Comparison of ENCODE assay signal across 24 cellular contexts in genomic region chr9:107059215-107059614, GRCh38.
DNase-seq lines count a peak whose midpoint lies in the region; TF ChIP-seq lines count a peak whose summit lies in the region.
"Had no signal": no experiment of that assay in that cellular context is flagged by ENCODE, and none has a peak within 500 bp of the region (broad histone marks: within the 10 kb centered on the region; RNA-seq: fewer than 3 reads in every experiment).

No MANE protein-coding gene starts in this region.

- TF ChIP-seq POLR2A in esophagus muscularis mucosa (IDR thresholded peaks at IDR 0.05; ENCODE audit: low read depth) (no peak), tibial nerve (IDR thresholded peaks at IDR 0.05) (no peak)

- peak overlapping the region; percentile 59 for H3K27ac Mint-ChIP-seq in dendritic cell treated with granulocyte-macrophage colony-stimulating factor and Interleukin-4, amounts not matched to agents 40 ng/mL and 50 ng/mL, for 4 days
- peak overlapping the region; percentile 94 for H3K27ac Mint-ChIP-seq in neural progenitor cell
- H3K27ac Mint-ChIP-seq: CD4-positive, alpha-beta memory T cell had no signal

- peaks cover 8% of the 10 kb centered on the region for H3K9me3 Mint-ChIP-seq in dendritic cell treated with granulocyte-macrophage colony-stimulating factor and Interleukin-4, amounts not matched to agents 40 ng/mL and 50 ng/mL, for 4 days
- H3K9me3 Mint-ChIP-seq in neural progenitor cell, result peaks cover 2% of the 10 kb centered on the region

- peaks cover 8% of the 10 kb centered on the region for H3K27me3 Mint-ChIP-seq in dendritic cell treated with granulocyte-macrophage colony-stimulating factor and Interleukin-4, amounts not matched to agents 40 ng/mL and 50 ng/mL, for 4 days
- H3K27me3 Mint-ChIP-seq in neural progenitor cell (ENCODE audit: insufficient read depth, low read depth), result peaks cover 4% of the 10 kb centered on the region

- H3K4me1 Mint-ChIP-seq in dendritic cell treated with granulocyte-macrophage colony-stimulating factor and Interleukin-4, amounts not matched to agents 40 ng/mL and 50 ng/mL, for 4 days (ENCODE audit: low read depth), result peaks cover 27% of the 10 kb centered on the region
- peaks cover 23% of the 10 kb centered on the region for H3K4me1 Mint-ChIP-seq in neural progenitor cell
- H3K4me1 Mint-ChIP-seq: CD4-positive, alpha-beta memory T cell had no signal

- no peaks in the 10 kb centered on the region for H4K20me1 ChIP-seq in neural progenitor cell (ENCODE audit: low read depth)
- H4K20me1 ChIP-seq: BLaER1 had no signal

- no peak overlapping the region for H3K4me2 ChIP-seq in neural progenitor cell

- H3K4me3 ChIP-seq in neural progenitor cell (no peak overlapping the region), esophagus muscularis mucosa (no peak overlapping the region), tibial nerve (no peak overlapping the region)
- H3K4me3 ChIP-seq: BLaER1, GM12878, GM23248, SK-N-MC had no signal

- H3K4me1 ChIP-seq in neural progenitor cell (peaks cover 21% of the 10 kb centered on the region), esophagus muscularis mucosa (peaks cover 0 to 3% (median 0%) of the 10 kb centered on the region in 4 donors), tibial nerve (no peaks in the 10 kb centered on the region)
- H3K4me1 ChIP-seq: Caco-2 had no signal

- H3K27me3 ChIP-seq in neural progenitor cell (no peaks in the 10 kb centered on the region), esophagus muscularis mucosa (no peaks in the 10 kb centered on the region), tibial nerve (no peaks in the 10 kb centered on the region)
- H3K27me3 ChIP-seq: BLaER1 had no signal

- no peak for TF ChIP-seq CTCF in neural progenitor cell (IDR thresholded peaks at IDR 0.05)
- TF ChIP-seq CTCF in esophagus muscularis mucosa (IDR thresholded peaks at IDR 0.05), result no peak
- no peak for TF ChIP-seq CTCF in tibial nerve (IDR thresholded peaks at IDR 0.05)

- 81% methylated on average over 2 of the region's 2 CpGs for WGBS in esophagus muscularis mucosa
- 58 to 71% methylated on average over 2 of the region's 2 CpGs for WGBS in tibial nerve, 2 donors

- H3K36me3 Mint-ChIP-seq in dendritic cell treated with granulocyte-macrophage colony-stimulating factor and Interleukin-4, amounts not matched to agents 40 ng/mL and 50 ng/mL, for 4 days (ENCODE audit: low read depth), result no peaks in the 10 kb centered on the region
- H3K36me3 Mint-ChIP-seq in neural progenitor cell, result no peaks in the 10 kb centered on the region
- H3K36me3 Mint-ChIP-seq: CD4-positive, alpha-beta memory T cell had no signal

- H2AFZ ChIP-seq in neural progenitor cell (replicated peaks), result peak overlapping the region; percentile 80
- H2AFZ ChIP-seq: GM23248 had no signal

- intact Hi-C loops in dendritic cell treated with granulocyte-macrophage colony-stimulating factor and Interleukin-4, amounts not matched to agents 40 ng/mL and 50 ng/mL, for 4 days (cut with micrococcal nuclease), result no loop called here
- intact Hi-C loops in esophagus muscularis mucosa (cut with DNase I), result no loop called here

- no peak overlapping the region for H3K4me3 Mint-ChIP-seq in dendritic cell treated with granulocyte-macrophage colony-stimulating factor and Interleukin-4, amounts not matched to agents 40 ng/mL and 50 ng/mL, for 4 days
- H3K4me3 Mint-ChIP-seq in neural progenitor cell, result no peak overlapping the region
- H3K4me3 Mint-ChIP-seq: CD4-positive, alpha-beta memory T cell had no signal

- H3K9ac ChIP-seq in neural progenitor cell, result no peak overlapping the region
- H3K9ac ChIP-seq: BLaER1, GM23248 had no signal

- no peaks in the 10 kb centered on the region for H3K79me2 ChIP-seq in neural progenitor cell (ENCODE audit: low read depth)

- no peak for TF ChIP-seq EP300 in esophagus muscularis mucosa (IDR thresholded peaks at IDR 0.05)
- no peak for TF ChIP-seq EP300 in tibial nerve (IDR thresholded peaks at IDR 0.05)

- H3K27ac ChIP-seq in neural progenitor cell (peak overlapping the region; percentile 30), esophagus muscularis mucosa (replicated peaks in 1 of 4) (no peak overlapping the region), tibial nerve (no peak overlapping the region)
- H3K27ac ChIP-seq: 22Rv1, BLaER1, GM23248, RWPE1, SK-N-MC had no signal

- DNase-seq in NCI-H82 (lab: John Stamatoyannopoulos, UW) (peak; percentile 22), NCI-H82 treated with DMSO at 0.1 percent for 48 hours (lab: John Stamatoyannopoulos, UW; ENCODE audit: unreplicated experiment) (no peak), neural progenitor cell (ENCODE audit: low spot score) (peak; percentile 46), esophagus muscularis mucosa (ENCODE audit: extremely low spot score) (no peak), amygdala (lab: John Stamatoyannopoulos, UW) (no peak), tibial nerve (ENCODE audit: low spot score in 2 of 2) (no peak)
- no peak for DNase-seq in activated effector memory CD4-positive, alpha-beta T cell treated with Interleukin-2 at 50 U/mL for 16 hours
- DNase-seq: ACHN; Caco-2; CD4-positive, alpha-beta memory T cell; DMS 273 treated with DMSO at 0.1 percent for 48 hours; DMS79 treated with DMSO at 0.1 percent for 48 hours; GM23248; NCI-H1694; NCI-H2081; NCI-H2171 treated with DMSO at 0.1 percent for 48 hours; NK-92 treated with Interleukin-12 subunit alpha and Interleukin-12 subunit beta, amount 100 ng/mL, for 24 hours; SHP77 treated with DMSO at 0.1 percent for 48 hours had no signal

- H3K9me3 ChIP-seq in neural progenitor cell (ENCODE audit: low read depth) (no peaks in the 10 kb centered on the region), esophagus muscularis mucosa (peaks cover 0 to 6% (median 0%) of the 10 kb centered on the region in 4 donors), tibial nerve (no peaks in the 10 kb centered on the region)
- H3K9me3 ChIP-seq: Caco-2 had no signal

- H3K36me3 ChIP-seq in neural progenitor cell, result no peaks in the 10 kb centered on the region
- H3K36me3 ChIP-seq in esophagus muscularis mucosa, result no peaks in the 10 kb centered on the region
- no peaks in the 10 kb centered on the region for H3K36me3 ChIP-seq in tibial nerve
- H3K36me3 ChIP-seq: BLaER1 had no signal

- peaks cover 12% of the 10 kb centered on the region for H3F3A ChIP-seq in neural progenitor cell (ENCODE audit: low read depth)

Comparison
In these comparisons a context has a peak if more than half of its experiments do, and no peak if none do; other contexts are left out.
1. DNase-seq: peak in NCI-H82 (single experiment) and neural progenitor cell (single experiment); none in NCI-H82 treated with DMSO at 0.1 percent for 48 hours (single experiment), esophagus muscularis mucosa (single experiment), activated effector memory CD4-positive, alpha-beta T cell treated with Interleukin-2 at 50 U/mL for 16 hours (single experiment), amygdala (0 of 56) and tibial nerve (0 of 2).